27 cellular contexts compared by ENCODE assay signal in genomic region chr13:99648905-99649304, GRCh38.
"Had no signal": no experiment of that assay in that cellular context is flagged by ENCODE, and none has a peak within 500 bp of the region (broad histone marks: within the 10 kb centered on the region; RNA-seq: fewer than 3 reads in every experiment).

No MANE protein-coding gene starts in this region.

- H3K27me3 ChIP-seq: esophagus squamous epithelium, left lung, right atrium auricular region, suprapubic skin, thyroid gland, vagina had no signal

- H3K4me3 ChIP-seq: coronary artery, esophagus squamous epithelium, left lung, prostate gland, right atrium auricular region, smooth muscle cell, suprapubic skin, thyroid gland, vagina had no signal

- H3K27me3 Mint-ChIP-seq: effector memory CD8-positive, alpha-beta T cell; naive thymus-derived CD8-positive, alpha-beta T cell; stimulated activated naive CD8-positive, alpha-beta T cell treated with anti-CD3 and anti-CD28 coated beads, Interleukin-15, amount 100 ng/mL, for 72 hours had no signal

- H3K36me3 Mint-ChIP-seq: mesothelial cell of epicardium had no signal

- H3K4me3 Mint-ChIP-seq: effector memory CD8-positive, alpha-beta T cell; mesothelial cell of epicardium; naive thymus-derived CD8-positive, alpha-beta T cell; nephron progenitor cell; stimulated activated naive CD8-positive, alpha-beta T cell treated with anti-CD3 and anti-CD28 coated beads, Interleukin-15, amount 100 ng/mL, for 72 hours had no signal

- H3K4me1 Mint-ChIP-seq: mesothelial cell of epicardium; nephron progenitor cell; stimulated activated naive CD8-positive, alpha-beta T cell treated with anti-CD3 and anti-CD28 coated beads, Interleukin-15, amount 100 ng/mL, for 72 hours had no signal

- DNase-seq: effector memory CD8-positive, alpha-beta T cell; erythroblast; esophagus squamous epithelium; foreskin melanocyte; head of caudate nucleus; kidney; left lung; mesenchymal stem cell; naive thymus-derived CD8-positive, alpha-beta T cell; nephron progenitor cell; nucleus accumbens; stimulated activated CD4-positive, alpha-beta T cell treated with anti-CD3 and anti-CD28 coated beads, Interleukin-12 subunit alpha, Interleukin-12 subunit beta, amount 100 ng/mL, for 4 hours; stimulated activated CD4-positive, alpha-beta T cell treated with anti-CD3 and anti-CD28 coated beads, Interleukin-1b, Interleukin-23, amount 100 ng/mL, for 48 hours; stimulated activated CD4-positive, alpha-beta T cell treated with anti-CD3 and anti-CD28 coated beads, Interleukin-4, amount 100 ng/mL, for 1 hour; stimulated activated CD8-positive, alpha-beta memory T cell treated with anti-CD3 and anti-CD28 coated beads, Interleukin-4, amount 100 ng/mL, for 48 hours; stimulated activated naive CD4-positive, alpha-beta T cell; stimulated activated naive CD8-positive, alpha-beta T cell treated with anti-CD3 and anti-CD28 coated beads, Interleukin-15, amount 100 ng/mL, for 72 hours; thyroid gland; trophoblast cell had no signal

- H3K36me3 ChIP-seq: esophagus squamous epithelium, left lung, prostate gland, right atrium auricular region, suprapubic skin, thyroid gland, vagina had no signal

- H3K4me1 ChIP-seq: left lung, prostate gland, right atrium auricular region, suprapubic skin, thyroid gland, vagina had no signal

- H3K9me3 ChIP-seq: esophagus squamous epithelium, left lung, prostate gland, right atrium auricular region, suprapubic skin, thyroid gland, vagina had no signal

- ATAC-seq: effector memory CD8-positive, alpha-beta T cell; left lung; naive thymus-derived CD8-positive, alpha-beta T cell; sciatic nerve; stimulated activated naive CD8-positive, alpha-beta T cell treated with anti-CD3 and anti-CD28 coated beads, Interleukin-15, amount 100 ng/mL, for 72 hours had no signal

- H3K27ac Mint-ChIP-seq: effector memory CD8-positive, alpha-beta T cell; mesothelial cell of epicardium; nephron progenitor cell; stimulated activated naive CD8-positive, alpha-beta T cell treated with anti-CD3 and anti-CD28 coated beads, Interleukin-15, amount 100 ng/mL, for 72 hours had no signal

- H3K9me3 Mint-ChIP-seq: effector memory CD8-positive, alpha-beta T cell; mesothelial cell of epicardium; naive thymus-derived CD8-positive, alpha-beta T cell; nephron progenitor cell; stimulated activated naive CD8-positive, alpha-beta T cell treated with anti-CD3 and anti-CD28 coated beads, Interleukin-15, amount 100 ng/mL, for 72 hours had no signal

- H3K4me2 ChIP-seq: smooth muscle cell had no signal

- H3K27ac ChIP-seq: coronary artery, esophagus squamous epithelium, left lung, prostate gland, right atrium auricular region, suprapubic skin, thyroid gland, vagina had no signal
